In the genomic region with DNA sequence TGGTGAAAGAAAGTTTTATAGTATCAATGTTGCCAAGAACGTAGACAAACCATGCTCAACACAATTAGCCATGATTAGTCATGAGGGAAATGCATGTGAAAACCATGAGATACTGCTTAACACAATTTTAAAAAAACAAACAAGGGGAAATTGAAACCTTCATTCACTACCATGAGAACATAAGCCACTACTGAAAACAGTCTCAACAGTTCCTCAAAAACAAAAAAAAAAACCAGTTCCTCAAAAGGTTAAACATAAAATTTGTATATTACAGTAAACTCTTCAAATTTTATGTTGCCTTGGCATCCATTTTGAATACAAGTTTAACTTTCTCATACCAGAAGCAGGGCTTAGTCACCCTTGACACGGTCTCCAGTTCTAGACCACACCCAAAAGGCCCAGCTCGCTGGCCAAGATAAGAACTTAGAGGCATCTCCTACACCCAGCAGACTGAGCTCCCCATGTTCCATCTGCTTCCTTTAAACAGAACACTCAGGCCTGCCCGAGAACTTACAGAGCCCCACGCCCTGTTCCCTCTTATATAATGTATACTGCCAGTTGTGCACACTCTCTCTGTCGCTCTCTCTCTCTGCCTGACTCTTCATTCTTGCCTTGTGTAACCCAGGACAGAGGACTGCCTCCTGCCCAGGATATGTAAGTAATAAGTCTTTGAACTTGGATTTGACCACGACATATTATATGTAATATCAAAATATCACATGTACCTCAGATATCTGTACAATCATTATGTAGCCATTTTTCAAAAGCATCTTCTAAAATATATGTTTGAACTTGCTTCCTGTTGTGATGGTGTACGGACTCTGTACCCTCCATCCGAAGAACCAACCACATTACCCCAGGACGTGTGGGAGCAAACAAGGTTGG, we compare ENCODE assay signal across 8 cellular contexts.
DNase-seq lines count a peak whose midpoint lies in the region; TF ChIP-seq lines count a peak whose summit lies in the region.

No MANE protein-coding gene starts in this region.

- H4K5ac ChIP-seq in H9 (ENCODE audit: insufficient read length, low read depth, low read length): no peak overlapping the region

- DNase-seq in GF-D8 (lab: John Stamatoyannopoulos, UW) (peak; percentile 90), H9 (no peak), LoVo (ENCODE audit: low spot score) (peak; percentile 89), activated T-cell treated with anti-CD3 and anti-CD28 coated beads for 48 hours (ENCODE audit: low read depth) (peak; percentile 50), fibroblast of villous mesenchyme (ENCODE audit: low read depth) (peak; percentile 95), NCI-H1092 treated with DMSO at 0.1 percent for 48 hours (lab: John Stamatoyannopoulos, UW) (no peak), RPMI8226 (no peak)

- no peaks in the 10 kb centered on the region for H3K9me3 ChIP-seq in H9 (ENCODE audit: control insufficient read depth, low read depth, low read length)

- H3K18ac ChIP-seq in H9 (ENCODE audit: insufficient read length, low read depth, low read length): no peak overlapping the region

- no peak overlapping the region for H3T11ph ChIP-seq in H9 (ENCODE audit: low read length)

- H3K4ac ChIP-seq in H9 (ENCODE audit: low read depth, low read length): no peak overlapping the region

- no peak overlapping the region for H2BK15ac ChIP-seq in H9 (ENCODE audit: low read depth, low read length)

- no peak overlapping the region for H2BK20ac ChIP-seq in H9 (ENCODE audit: low read depth, low read length, poor library complexity, severe bottlenecking)

- H3K4me2 ChIP-seq in H9 (ENCODE audit: insufficient read depth, insufficient read length, low read length): no peak overlapping the region

- H3K27ac ChIP-seq in H9 (ENCODE audit: insufficient read length, low read depth, low read length): no peak overlapping the region
- H3K27ac ChIP-seq in rectal smooth muscle tissue (ENCODE audit: low read depth, low read length): peak overlapping the region; percentile 52

- H3K4me1 ChIP-seq in H9 (ENCODE audit: insufficient read depth, low read length) (peaks cover 10% of the 10 kb centered on the region; the same call in 1 of the 2 replicates), rectal smooth muscle tissue (ENCODE audit: control insufficient read depth, insufficient read depth, low read length) (peaks cover 30% of the 10 kb centered on the region)

- H3K79me1 ChIP-seq in H9 (ENCODE audit: insufficient read depth, low read depth, low read length, poor library complexity, severe bottlenecking): peaks cover 21% of the 10 kb centered on the region

- H4K91ac ChIP-seq in H9 (ENCODE audit: insufficient read length, low read depth, low read length): no peak overlapping the region

- H3K9me3 Mint-ChIP-seq in H9: no peaks in the 10 kb centered on the region

- no peak overlapping the region for H3K9ac ChIP-seq in H9 (ENCODE audit: extremely low read depth, insufficient read length, low read length)
- no peak overlapping the region for H3K9ac ChIP-seq in rectal smooth muscle tissue (ENCODE audit: low read length)

- TF ChIP-seq CTCF in H9 (conservative IDR thresholded peaks at IDR 0.05) (no peak), fibroblast of villous mesenchyme (IDR thresholded peaks at IDR 0.05; ENCODE audit: insufficient read depth, low read depth, low read length) (no peak)

- H3K56ac ChIP-seq in H9 (ENCODE audit: insufficient read length, low read depth, low read length): no peak overlapping the region

- no peak overlapping the region for H2BK120ac ChIP-seq in H9 (ENCODE audit: low read depth, low read length, poor library complexity, severe bottlenecking)

- H3K27ac Mint-ChIP-seq in H9: peak overlapping the region; percentile 19 to 82 (median 30); a peak in 3 of 7 replicates

- H3K4me1 Mint-ChIP-seq in H9: peaks cover 44 to 55% of the 10 kb centered on the region in 2 experiments

- no peaks in the 10 kb centered on the region for H3K36me3 ChIP-seq in rectal smooth muscle tissue (ENCODE audit: control insufficient read depth, insufficient read depth, low read length)

- H3K36me3 Mint-ChIP-seq in H9 (ENCODE audit: insufficient read depth in 1 of 3, low read depth in 3 of 3): peaks cover 3 to 15% (median 4%) of the 10 kb centered on the region in 3 experiments; a peak in 4 of 7 replicates

- no peak overlapping the region for H4K8ac ChIP-seq in H9 (replicated peaks; ENCODE audit: insufficient read length, low read depth, low read length)

- peaks cover 29% of the 10 kb centered on the region for H3K79me2 ChIP-seq in H9 (ENCODE audit: insufficient read depth, low read length)

- no peak overlapping the region for H2AFZ ChIP-seq in H9 (ENCODE audit: low read length)

- H3K14ac ChIP-seq in H9 (ENCODE audit: insufficient read depth, low read length): no peak overlapping the region

- no peak overlapping the region for H3K23ac ChIP-seq in H9 (ENCODE audit: insufficient read length, low read depth, low read length)

- H3K23me2 ChIP-seq in H9 (ENCODE audit: insufficient read length, low read depth, low read length, poor library complexity, severe bottlenecking): no peaks in the 10 kb centered on the region

- no peaks in the 10 kb centered on the region for H4K20me1 ChIP-seq in H9 (ENCODE audit: control insufficient read depth, insufficient read depth, insufficient read length)

- no peak overlapping the region for H2AK5ac ChIP-seq in H9 (ENCODE audit: insufficient read length, low read length)

- WGBS in H9 (ENCODE audit: extremely low coverage, insufficient read length, low lambda C conversion rate): no CpG with 5 or more reads among the region's 10 CpGs

- H3K27me3 Mint-ChIP-seq in H9 (ENCODE audit: low read depth): no peaks in the 10 kb centered on the region

- no peak overlapping the region for H3K4me3 Mint-ChIP-seq in H9

- no peak overlapping the region for H2BK12ac ChIP-seq in H9 (ENCODE audit: insufficient read length, low read depth, low read length)

- H3K27me3 ChIP-seq in H9 (ENCODE audit: insufficient read depth, low read length): no peaks in the 10 kb centered on the region
- H3K27me3 ChIP-seq in rectal smooth muscle tissue (ENCODE audit: control insufficient read depth, insufficient read depth, low read length): no peaks in the 10 kb centered on the region

- no peak overlapping the region for H3K4me3 ChIP-seq in fibroblast of villous mesenchyme (ENCODE audit: low read depth, low read length)
- H3K4me3 ChIP-seq in rectal smooth muscle tissue (ENCODE audit: low read length): no peak overlapping the region

- no peak overlapping the region for H2BK5ac ChIP-seq in H9 (ENCODE audit: insufficient read length, low read length)

Comparison
In these comparisons a context has a peak if more than half of its experiments do, and no peak if none do; other contexts are left out.
1. DNase-seq: peak in GF-D8 (single experiment), LoVo (single experiment), activated T-cell treated with anti-CD3 and anti-CD28 coated beads for 48 hours (single experiment) and fibroblast of villous mesenchyme (single experiment); none in H9 (single experiment), NCI-H1092 treated with DMSO at 0.1 percent for 48 hours (single experiment) and RPMI8226 (single experiment).